3 cellular contexts compared by ENCODE assay signal in genomic region chr10:557792-558328, GRCh38.
A peak's percentile ranks its signal among the peaks of the same experiment; 100 is the strongest.
TF ChIP-seq lines count a peak whose summit lies in the region.

No MANE protein-coding gene starts in this region.

TF ChIP-seq in SK-N-SH, 30 proteins besides CTCF, POLR2A, EP300 and RAD21 (continued from another document):
- TF ChIP-seq, protein P1, sequence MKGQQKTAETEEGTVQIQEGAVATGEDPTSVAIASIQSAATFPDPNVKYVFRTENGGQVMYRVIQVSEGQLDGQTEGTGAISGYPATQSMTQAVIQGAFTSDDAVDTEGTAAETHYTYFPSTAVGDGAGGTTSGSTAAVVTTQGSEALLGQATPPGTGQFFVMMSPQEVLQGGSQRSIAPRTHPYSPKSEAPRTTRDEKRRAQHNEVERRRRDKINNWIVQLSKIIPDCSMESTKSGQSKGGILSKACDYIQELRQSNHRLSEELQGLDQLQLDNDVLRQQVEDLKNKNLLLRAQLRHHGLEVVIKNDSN (IDR thresholded peaks at IDR 0.05; ENCODE audit: borderline replicate concordance, low read depth) = peak; percentile 72; the same call in 1 of the 2 replicates
- peak; percentile 37; the same call in 1 of the 2 replicates for TF ChIP-seq USF2 (IDR thresholded peaks at IDR 0.05; ENCODE audit: borderline replicate concordance, low read depth, low read length)
TF ChIP-seq in SK-N-SH: peak in this region for 2.

TF ChIP-seq in SK-N-SH treated with all-trans-retinoic acid at 6 μM for 48 hours, 23 proteins besides CTCF, POLR2A, EP300 and RAD21:
- no peak for TF ChIP-seq TSHZ2 (CRISPR knock-in tag; IDR thresholded peaks at IDR 0.05)
- no peak for TF ChIP-seq TOX (CRISPR knock-in tag; IDR thresholded peaks at IDR 0.05; ENCODE audit: borderline replicate concordance)
- no peak for TF ChIP-seq ESRRG (CRISPR knock-in tag; IDR thresholded peaks at IDR 0.05)
- TF ChIP-seq SNAI2 (CRISPR knock-in tag; IDR thresholded peaks at IDR 0.05) = no peak
- no peak for TF ChIP-seq ZC3H10 (CRISPR knock-in tag; IDR thresholded peaks at IDR 0.05)
- no peak for TF ChIP-seq ZFP3 (CRISPR knock-in tag; IDR thresholded peaks at IDR 0.05)
- TF ChIP-seq ZNF8 (CRISPR knock-in tag; IDR thresholded peaks at IDR 0.05) = no peak
- TF ChIP-seq GLIS3 (CRISPR knock-in tag; IDR thresholded peaks at IDR 0.05) = no peak
- no peak for TF ChIP-seq BACH2 (CRISPR knock-in tag; IDR thresholded peaks at IDR 0.05; ENCODE audit: borderline replicate concordance)
- TF ChIP-seq CREB5 (CRISPR knock-in tag; IDR thresholded peaks at IDR 0.05; ENCODE audit: low read depth) = no peak

TF ChIP-seq in GM23338, 12 proteins besides CTCF, POLR2A, EP300 and RAD21 (continued from another document):
- TF ChIP-seq, protein P2, sequence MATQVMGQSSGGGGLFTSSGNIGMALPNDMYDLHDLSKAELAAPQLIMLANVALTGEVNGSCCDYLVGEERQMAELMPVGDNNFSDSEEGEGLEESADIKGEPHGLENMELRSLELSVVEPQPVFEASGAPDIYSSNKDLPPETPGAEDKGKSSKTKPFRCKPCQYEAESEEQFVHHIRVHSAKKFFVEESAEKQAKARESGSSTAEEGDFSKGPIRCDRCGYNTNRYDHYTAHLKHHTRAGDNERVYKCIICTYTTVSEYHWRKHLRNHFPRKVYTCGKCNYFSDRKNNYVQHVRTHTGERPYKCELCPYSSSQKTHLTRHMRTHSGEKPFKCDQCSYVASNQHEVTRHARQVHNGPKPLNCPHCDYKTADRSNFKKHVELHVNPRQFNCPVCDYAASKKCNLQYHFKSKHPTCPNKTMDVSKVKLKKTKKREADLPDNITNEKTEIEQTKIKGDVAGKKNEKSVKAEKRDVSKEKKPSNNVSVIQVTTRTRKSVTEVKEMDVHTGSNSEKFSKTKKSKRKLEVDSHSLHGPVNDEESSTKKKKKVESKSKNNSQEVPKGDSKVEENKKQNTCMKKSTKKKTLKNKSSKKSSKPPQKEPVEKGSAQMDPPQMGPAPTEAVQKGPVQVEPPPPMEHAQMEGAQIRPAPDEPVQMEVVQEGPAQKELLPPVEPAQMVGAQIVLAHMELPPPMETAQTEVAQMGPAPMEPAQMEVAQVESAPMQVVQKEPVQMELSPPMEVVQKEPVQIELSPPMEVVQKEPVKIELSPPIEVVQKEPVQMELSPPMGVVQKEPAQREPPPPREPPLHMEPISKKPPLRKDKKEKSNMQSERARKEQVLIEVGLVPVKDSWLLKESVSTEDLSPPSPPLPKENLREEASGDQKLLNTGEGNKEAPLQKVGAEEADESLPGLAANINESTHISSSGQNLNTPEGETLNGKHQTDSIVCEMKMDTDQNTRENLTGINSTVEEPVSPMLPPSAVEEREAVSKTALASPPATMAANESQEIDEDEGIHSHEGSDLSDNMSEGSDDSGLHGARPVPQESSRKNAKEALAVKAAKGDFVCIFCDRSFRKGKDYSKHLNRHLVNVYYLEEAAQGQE (IDR thresholded peaks at IDR 0.05; ENCODE audit: unreplicated experiment) = no peak
- TF ChIP-seq, protein P3, sequence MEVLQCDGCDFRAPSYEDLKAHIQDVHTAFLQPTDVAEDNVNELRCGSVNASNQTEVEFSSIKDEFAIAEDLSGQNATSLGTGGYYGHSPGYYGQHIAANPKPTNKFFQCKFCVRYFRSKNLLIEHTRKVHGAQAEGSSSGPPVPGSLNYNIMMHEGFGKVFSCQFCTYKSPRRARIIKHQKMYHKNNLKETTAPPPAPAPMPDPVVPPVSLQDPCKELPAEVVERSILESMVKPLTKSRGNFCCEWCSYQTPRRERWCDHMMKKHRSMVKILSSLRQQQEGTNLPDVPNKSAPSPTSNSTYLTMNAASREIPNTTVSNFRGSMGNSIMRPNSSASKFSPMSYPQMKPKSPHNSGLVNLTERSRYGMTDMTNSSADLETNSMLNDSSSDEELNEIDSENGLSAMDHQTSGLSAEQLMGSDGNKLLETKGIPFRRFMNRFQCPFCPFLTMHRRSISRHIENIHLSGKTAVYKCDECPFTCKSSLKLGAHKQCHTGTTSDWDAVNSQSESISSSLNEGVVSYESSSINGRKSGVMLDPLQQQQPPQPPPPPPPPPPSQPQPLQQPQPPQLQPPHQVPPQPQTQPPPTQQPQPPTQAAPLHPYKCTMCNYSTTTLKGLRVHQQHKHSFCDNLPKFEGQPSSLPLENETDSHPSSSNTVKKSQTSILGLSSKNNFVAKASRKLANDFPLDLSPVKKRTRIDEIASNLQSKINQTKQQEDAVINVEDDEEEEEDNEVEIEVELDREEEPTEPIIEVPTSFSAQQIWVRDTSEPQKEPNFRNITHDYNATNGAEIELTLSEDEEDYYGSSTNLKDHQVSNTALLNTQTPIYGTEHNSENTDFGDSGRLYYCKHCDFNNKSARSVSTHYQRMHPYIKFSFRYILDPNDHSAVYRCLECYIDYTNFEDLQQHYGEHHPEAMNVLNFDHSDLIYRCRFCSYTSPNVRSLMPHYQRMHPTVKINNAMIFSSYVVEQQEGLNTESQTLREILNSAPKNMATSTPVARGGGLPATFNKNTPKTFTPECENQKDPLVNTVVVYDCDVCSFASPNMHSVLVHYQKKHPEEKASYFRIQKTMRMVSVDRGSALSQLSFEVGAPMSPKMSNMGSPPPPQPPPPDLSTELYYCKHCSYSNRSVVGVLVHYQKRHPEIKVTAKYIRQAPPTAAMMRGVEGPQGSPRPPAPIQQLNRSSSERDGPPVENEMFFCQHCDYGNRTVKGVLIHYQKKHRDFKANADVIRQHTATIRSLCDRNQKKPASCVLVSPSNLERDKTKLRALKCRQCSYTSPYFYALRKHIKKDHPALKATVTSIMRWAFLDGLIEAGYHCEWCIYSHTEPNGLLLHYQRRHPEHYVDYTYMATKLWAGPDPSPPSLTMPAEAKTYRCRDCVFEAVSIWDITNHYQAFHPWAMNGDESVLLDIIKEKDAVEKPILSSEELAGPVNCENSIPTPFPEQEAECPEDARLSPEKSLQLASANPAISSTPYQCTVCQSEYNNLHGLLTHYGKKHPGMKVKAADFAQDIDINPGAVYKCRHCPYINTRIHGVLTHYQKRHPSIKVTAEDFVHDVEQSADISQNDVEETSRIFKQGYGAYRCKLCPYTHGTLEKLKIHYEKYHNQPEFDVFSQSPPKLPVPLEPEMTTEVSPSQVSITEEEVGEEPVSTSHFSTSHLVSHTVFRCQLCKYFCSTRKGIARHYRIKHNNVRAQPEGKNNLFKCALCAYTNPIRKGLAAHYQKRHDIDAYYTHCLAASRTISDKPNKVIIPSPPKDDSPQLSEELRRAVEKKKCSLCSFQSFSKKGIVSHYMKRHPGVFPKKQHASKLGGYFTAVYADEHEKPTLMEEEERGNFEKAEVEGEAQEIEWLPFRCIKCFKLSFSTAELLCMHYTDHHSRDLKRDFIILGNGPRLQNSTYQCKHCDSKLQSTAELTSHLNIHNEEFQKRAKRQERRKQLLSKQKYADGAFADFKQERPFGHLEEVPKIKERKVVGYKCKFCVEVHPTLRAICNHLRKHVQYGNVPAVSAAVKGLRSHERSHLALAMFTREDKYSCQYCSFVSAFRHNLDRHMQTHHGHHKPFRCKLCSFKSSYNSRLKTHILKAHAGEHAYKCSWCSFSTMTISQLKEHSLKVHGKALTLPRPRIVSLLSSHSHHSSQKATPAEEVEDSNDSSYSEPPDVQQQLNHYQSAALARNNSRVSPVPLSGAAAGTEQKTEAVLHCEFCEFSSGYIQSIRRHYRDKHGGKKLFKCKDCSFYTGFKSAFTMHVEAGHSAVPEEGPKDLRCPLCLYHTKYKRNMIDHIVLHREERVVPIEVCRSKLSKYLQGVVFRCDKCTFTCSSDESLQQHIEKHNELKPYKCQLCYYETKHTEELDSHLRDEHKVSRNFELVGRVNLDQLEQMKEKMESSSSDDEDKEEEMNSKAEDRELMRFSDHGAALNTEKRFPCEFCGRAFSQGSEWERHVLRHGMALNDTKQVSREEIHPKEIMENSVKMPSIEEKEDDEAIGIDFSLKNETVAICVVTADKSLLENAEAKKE (CRISPR knock-in tag; IDR thresholded peaks at IDR 0.05) = no peak
- TF ChIP-seq CREB1 (CRISPR knock-in tag; IDR thresholded peaks at IDR 0.05; ENCODE audit: low read depth) (no peak), STAT1 (IDR thresholded peaks at IDR 0.05; ENCODE audit: unreplicated experiment) (no peak)
